Comparison of ENCODE assay signal across 8 cellular contexts in genomic region chr5:115842952-115843351, GRCh38. TPM values are rescaled to one million over a fixed set of nuclear protein-coding genes. Genes with fewer than 3 reads are reported as not detected.
DNase-seq lines count a peak whose midpoint lies in the region; ATAC-seq, FAIRE-seq and TF ChIP-seq lines count a peak whose summit lies in the region.

No MANE protein-coding gene starts in this region.

- intact Hi-C loops in OCI-LY7 (cut with micrococcal nuclease; ENCODE audit: unreplicated experiment) (loop anchor here (5.0 kb wide), 2 partner anchors 194 to 546 kb away; partner anchors contain the start of gene CCDC112), endothelial cell of umbilical vein (cut with micrococcal nuclease) (loop anchor here (5.0 to 10.0 kb wide), 4 partner anchors 119 to 668 kb away; partner anchors contain the start of genes CCDC112, FEM1C and LVRN)

- CTCF ChIA-PET in OCI-LY7 (lab: Charles Lee; ENCODE audit: unreplicated experiment): interaction anchor here (0.6 kb wide), 1 partner anchor 24 kb away, joined by 3 read pairs; no protein-coding TSS in a partner anchor
- CTCF ChIA-PET in endothelial cell of umbilical vein (lab: Charles Lee): interaction anchor here (0.6 to 3.6 kb wide), 11 partner anchors 11 to 225 kb away, joined by 3 to 15 read pairs (median 6); partner anchors contain the start of gene ARL14EPL

- H3K36me3 ChIP-seq in OCI-LY7 (ENCODE audit: insufficient read depth, low read length): peaks cover 7% of the 10 kb centered on the region; the same call in 1 of the 2 replicates
- no peaks in the 10 kb centered on the region for H3K36me3 ChIP-seq in endothelial cell of umbilical vein (ENCODE audit: control insufficient read depth in 2 of 2, extremely low read depth in 1 of 2, insufficient read depth in 2 of 2, low read length in 2 of 2)

- POLR2A ChIA-PET in OCI-LY7 (lab: Charles Lee): interaction anchor here (0.6 to 1.5 kb wide), 12 partner anchors 9 to 894 kb away, joined by 3 to 5 read pairs (median 3); no protein-coding TSS in a partner anchor
- POLR2A ChIA-PET in endothelial cell of umbilical vein (lab: Charles Lee): interaction anchor here (1.1 kb wide), 1 partner anchor 242 kb away, joined by 3 read pairs; the partner anchor contains the start of gene COMMD10

- H3K9ac ChIP-seq in endothelial cell of umbilical vein (replicated peaks; ENCODE audit: extremely low read depth, insufficient read depth, low read length): peak overlapping the region; percentile 84

- BruUV-seq in OCI-LY7 (replicated peaks; lab: Mats Ljungman, UMichigan) (TSS peak; percentile 66), endothelial cell of umbilical vein (replicated peaks; lab: Mats Ljungman, UMichigan) (TSS peak; percentile 46)

- H3K4me1 ChIP-seq in OCI-LY7 (ENCODE audit: insufficient read depth, low read length, poor library complexity, severe bottlenecking): peaks cover 57% of the 10 kb centered on the region
- peaks cover 41% of the 10 kb centered on the region for H3K4me1 ChIP-seq in endothelial cell of umbilical vein (ENCODE audit: control insufficient read depth, extremely low read depth, insufficient read depth, low read length)

- no peaks in the 10 kb centered on the region for H3K27me3 ChIP-seq in endothelial cell of umbilical vein (ENCODE audit: control insufficient read depth in 2 of 2, insufficient read depth in 2 of 2, low read length in 2 of 2)

- dilution Hi-C loops in endothelial cell of umbilical vein (cut with MboI; ENCODE audit: extremely low pct_ligation_motif_present, low sequenced_read_pairs): no loop called here

- TF ChIP-seq CTCF in OCI-LY7 (conservative IDR thresholded peaks at IDR 0.05; ENCODE audit: low read length) (no peak), endothelial cell of umbilical vein (IDR thresholded peaks at IDR 0.05; ENCODE audit: extremely low read depth in 1 of 2, insufficient read depth in 1 of 2, low read depth in 1 of 2, low read length in 2 of 2) (no peak), progenitor cell of endocrine pancreas (IDR thresholded peaks at IDR 0.05; ENCODE audit: unreplicated experiment) (no peak)

- H4K20me1 ChIP-seq in OCI-LY7 (ENCODE audit: insufficient read depth, low read length) (peaks cover 29% of the 10 kb centered on the region), endothelial cell of umbilical vein (replicated peaks; ENCODE audit: control insufficient read depth, extremely low read depth, insufficient read depth, low read length) (peaks cover 6% of the 10 kb centered on the region)

- H3K9me3 Mint-ChIP-seq in progenitor cell of endocrine pancreas (ENCODE audit: low read depth): no peaks in the 10 kb centered on the region

- H2AFZ ChIP-seq in OCI-LY7 (ENCODE audit: low read length): no peak overlapping the region; the same call in 1 of the 2 replicates
- H2AFZ ChIP-seq in endothelial cell of umbilical vein (ENCODE audit: low read depth, low read length): no peak overlapping the region

- TF ChIP-seq POLR2A in endothelial cell of umbilical vein (IDR thresholded peaks at IDR 0.05; ENCODE audit: low read depth, low read length): no peak

- peaks cover 1% of the 10 kb centered on the region for H3K36me3 Mint-ChIP-seq in progenitor cell of endocrine pancreas (ENCODE audit: insufficient read depth)

- H3K27ac Mint-ChIP-seq in progenitor cell of endocrine pancreas: peak overlapping the region; percentile 96

- ATAC-seq in GM18870 (IDR thresholded peaks at IDR 0.05; ENCODE audit: unreplicated experiment): no peak

- H3K27me3 Mint-ChIP-seq in progenitor cell of endocrine pancreas: no peaks in the 10 kb centered on the region

- H3K4me2 ChIP-seq in OCI-LY7 (ENCODE audit: low read length) (peak overlapping the region; percentile 81), endothelial cell of umbilical vein (ENCODE audit: insufficient read depth, low read length) (peak overlapping the region; percentile 98)

- DNase-seq in G401 (ENCODE audit: low spot score): peak; percentile 35
- DNase-seq in OCI-LY7 (ENCODE audit: low spot score): peak; percentile 18
- DNase-seq in endothelial cell of umbilical vein (ENCODE audit: low read depth, low spot score): peak; percentile 49
- no peak for DNase-seq in progenitor cell of endocrine pancreas (ENCODE audit: low spot score, unreplicated experiment)
- no peak for DNase-seq in GF-D8 (lab: John Stamatoyannopoulos, UW)
- DNase-seq in NCI-H446 (lab: John Stamatoyannopoulos, UW): no peak
- no peak for DNase-seq in activated CD4-positive, alpha-beta T cell treated with anti-CD3 and anti-CD28 coated beads for 48 hours

- H3K9me3 ChIP-seq in OCI-LY7 (ENCODE audit: low read length): no peaks in the 10 kb centered on the region
- no peaks in the 10 kb centered on the region for H3K9me3 ChIP-seq in endothelial cell of umbilical vein (replicated peaks; ENCODE audit: control insufficient read depth, insufficient read depth, low read length)

- H3K4me3 Mint-ChIP-seq in progenitor cell of endocrine pancreas (ENCODE audit: low read depth): peak overlapping the region; percentile 99

- no peaks in the 10 kb centered on the region for H3K9me1 ChIP-seq in endothelial cell of umbilical vein (replicated peaks; ENCODE audit: control insufficient read depth, extremely low read depth, insufficient read depth, low read length)

- peak; percentile 15 for FAIRE-seq in endothelial cell of umbilical vein (lab: Jason Lieb, UNC)

- H3K79me2 ChIP-seq in OCI-LY7 (ENCODE audit: insufficient read depth, low read depth, low read length) (peaks cover 90% of the 10 kb centered on the region), endothelial cell of umbilical vein (ENCODE audit: control insufficient read depth, insufficient read depth, low read length) (peaks cover 81% of the 10 kb centered on the region)

- H3K9me2 ChIP-seq in OCI-LY7 (ENCODE audit: insufficient read depth, low read length): no peaks in the 10 kb centered on the region

- peaks cover 21% of the 10 kb centered on the region for H3K4me1 Mint-ChIP-seq in progenitor cell of endocrine pancreas (ENCODE audit: low read depth)

- in situ Hi-C loops in G401 (cut with HindIII; ENCODE audit: low sequenced_read_pairs): no loop called here

- H3K4me3 ChIP-seq in OCI-LY7 (ENCODE audit: low read depth, low read length, poor library complexity, severe bottlenecking) (peak overlapping the region; percentile 90), endothelial cell of umbilical vein (replicated peaks in 1 of 3; ENCODE audit: insufficient read depth in 1 of 3, low read depth in 1 of 3, low read length in 3 of 3) (peak overlapping the region; percentile 66 to 90 (median 67))

- H3K27ac ChIP-seq in OCI-LY7 (ENCODE audit: low read depth, low read length, poor library complexity, severe bottlenecking) (peak overlapping the region; percentile 80), endothelial cell of umbilical vein (ENCODE audit: insufficient read depth, low read depth, low read length) (no peak overlapping the region)

TF ChIP-seq in endothelial cell of umbilical vein, 7 proteins besides CTCF, POLR2A, EP300 and RAD21 (continues in another document):
- TF ChIP-seq JUN (IDR thresholded peaks at IDR 0.05; ENCODE audit: borderline replicate concordance, insufficient read depth, insufficient read length, low read depth) (no peak), MYC (IDR thresholded peaks at IDR 0.05; ENCODE audit: low read depth, low read length) (no peak), FOS (IDR thresholded peaks at IDR 0.05; ENCODE audit: borderline replicate concordance, insufficient read depth, low read length) (no peak), POLR2AphosphoS5 (IDR thresholded peaks at IDR 0.05; ENCODE audit: insufficient read depth, low read depth, low read length) (no peak), GATA2 (IDR thresholded peaks at IDR 0.05; ENCODE audit: insufficient read depth, insufficient read length, low read depth, low read length) (no peak)

RNA-seq across cellular contexts. Expression of gene AP3S1, which starts 1.2 kb away (rescaled TPM):
- total RNA-seq in G401 (2014; rRNA removed; shearing (Covaris generic)): 34.0 and 39.2 TPM in 2 replicates
- 76.0 and 111 TPM in 2 replicates for total RNA-seq in OCI-LY7 (2014; rRNA removed; shearing (Covaris generic))
- total RNA-seq in OCI-LY7 (2022) (89.5 and 103 TPM in 2 replicates), endothelial cell of umbilical vein (81.2 and 85.7 TPM in 2 replicates), progenitor cell of endocrine pancreas (60.8 and 65.3 TPM in 2 replicates)
- polyA plus RNA-seq in endothelial cell of umbilical vein: 18.2 and 26.5 TPM in 2 replicates
- 34.1 and 36.7 TPM in 2 replicates for polyA plus RNA-seq in endothelial cell of umbilical vein (2011; cell fraction: cytosol; rRNA removed)
- polyA plus RNA-seq in endothelial cell of umbilical vein (2011; cell fraction: nucleus; rRNA removed): 16.6 and 26.8 TPM in 2 replicates
- 49.4 and 81.1 TPM in 2 replicates for polyA plus RNA-seq in endothelial cell of umbilical vein (2012)
- polyA minus RNA-seq in endothelial cell of umbilical vein: 15.3 and 19.3 TPM in 2 replicates
- 6.2 TPM for polyA minus RNA-seq in endothelial cell of umbilical vein (2011; cell fraction: cytosol; rRNA and poly(A)+ RNA removed)
- 23.0 and 24.9 TPM in 2 replicates for polyA minus RNA-seq in endothelial cell of umbilical vein (2011; cell fraction: nucleus; rRNA and poly(A)+ RNA removed)

RNA-seq across cellular contexts. Expression of gene ATG12, which starts 1.6 kb away (rescaled TPM):
- total RNA-seq in G401 (2014; rRNA removed; shearing (Covaris generic)): 48.1 and 67.1 TPM in 2 replicates
- total RNA-seq in OCI-LY7 (2014; rRNA removed; shearing (Covaris generic)): 38.0 and 52.1 TPM in 2 replicates
- 48.3 and 57.6 TPM in 2 replicates for total RNA-seq in OCI-LY7 (2022)
- total RNA-seq in endothelial cell of umbilical vein: 50.3 and 62.0 TPM in 2 replicates
- 18.9 and 27.5 TPM in 2 replicates for polyA plus RNA-seq in endothelial cell of umbilical vein
- polyA plus RNA-seq in endothelial cell of umbilical vein (2011; cell fraction: cytosol; rRNA removed): 47.6 and 52.6 TPM in 2 replicates
- polyA plus RNA-seq in endothelial cell of umbilical vein (2011; cell fraction: nucleus; rRNA removed): 52.1 and 71.9 TPM in 2 replicates
- 56.9 and 76.2 TPM in 2 replicates for polyA plus RNA-seq in endothelial cell of umbilical vein (2012)
- 20.1 and 35.6 TPM in 2 replicates for polyA minus RNA-seq in endothelial cell of umbilical vein
- 13.9 TPM for polyA minus RNA-seq in endothelial cell of umbilical vein (2011; cell fraction: cytosol; rRNA and poly(A)+ RNA removed)
- 69.9 and 104 TPM in 2 replicates for polyA minus RNA-seq in endothelial cell of umbilical vein (2011; cell fraction: nucleus; rRNA and poly(A)+ RNA removed)
- total RNA-seq in progenitor cell of endocrine pancreas: 46.7 and 53.9 TPM in 2 replicates

RNA-seq across cellular contexts. Expression of gene CDO1, which starts 26.5 kb away (rescaled TPM):
- not detected in 2 replicates for total RNA-seq in G401 (2014; rRNA removed; shearing (Covaris generic))
- not detected in 2 replicates for total RNA-seq in OCI-LY7 (2014; rRNA removed; shearing (Covaris generic))
- total RNA-seq in OCI-LY7 (2022): not detected in 2 replicates
- 1.3 and 1.7 TPM in 2 replicates for total RNA-seq in endothelial cell of umbilical vein
- polyA plus RNA-seq in endothelial cell of umbilical vein: 1.1 and 1.3 TPM in 2 replicates
- polyA plus RNA-seq in endothelial cell of umbilical vein (2011; cell fraction: cytosol; rRNA removed): 0.75 and 0.98 TPM in 2 replicates
- 0.62 and 1.4 TPM in 2 replicates for polyA plus RNA-seq in endothelial cell of umbilical vein (2011; cell fraction: nucleus; rRNA removed)
- polyA plus RNA-seq in endothelial cell of umbilical vein (2012): 0.35 and 0.63 TPM in 2 replicates
- 1.5 and 3.4 TPM in 2 replicates for polyA minus RNA-seq in endothelial cell of umbilical vein
- not detected for polyA minus RNA-seq in endothelial cell of umbilical vein (2011; cell fraction: cytosol; rRNA and poly(A)+ RNA removed)
- 1.8 TPM in 1 of 2 replicates, not detected in the other for polyA minus RNA-seq in endothelial cell of umbilical vein (2011; cell fraction: nucleus; rRNA and poly(A)+ RNA removed)
- 24.6 and 25.1 TPM in 2 replicates for total RNA-seq in progenitor cell of endocrine pancreas

Comparison
In these comparisons a context has a peak if more than half of its experiments do, and no peak if none do; other contexts are left out.
1. DNase-seq: peak in G401 (single experiment), OCI-LY7 (single experiment) and endothelial cell of umbilical vein (single experiment); none in progenitor cell of endocrine pancreas (single experiment), GF-D8 (single experiment), NCI-H446 (0 of 2) and activated CD4-positive, alpha-beta T cell treated with anti-CD3 and anti-CD28 coated beads for 48 hours (single experiment).